In the genomic region with DNA sequence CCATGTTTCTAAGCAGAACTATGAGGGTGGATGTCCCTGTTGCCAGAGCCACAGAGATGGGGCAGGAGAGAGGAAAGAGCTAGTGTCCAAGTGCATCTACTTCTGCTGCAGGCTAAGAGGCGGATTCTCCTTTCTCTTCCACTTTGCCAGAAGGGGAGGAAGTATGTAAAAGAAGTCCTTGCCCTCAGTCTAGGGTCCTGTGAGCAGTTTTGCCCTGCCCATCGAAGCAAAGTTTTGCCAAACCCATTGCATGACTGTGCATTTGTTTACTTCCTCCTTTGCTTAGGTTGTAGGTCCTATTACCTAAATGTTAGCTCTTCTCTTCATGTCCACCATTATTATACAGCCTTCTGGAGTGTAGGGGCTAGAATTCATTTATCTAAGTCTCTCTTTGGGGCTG, we compare ENCODE assay signal across 1 cellular context.
TF ChIP-seq lines count a peak whose summit lies in the region.

No MANE protein-coding gene starts in this region.

TF ChIP-seq in K562, 482 proteins besides CTCF, POLR2A, EP300 and RAD21 (continued from another document):
- TF ChIP-seq ZNF592 (IDR thresholded peaks at IDR 0.05) (peak; percentile 60; the same call in 1 of the 2 replicates), MAFK (IDR thresholded peaks at IDR 0.05; ENCODE audit: low read length) (peak; percentile 73; the same call in 1 of the 2 replicates), NFE2 (IDR thresholded peaks at IDR 0.05; ENCODE audit: low read depth) (peak; percentile 90), ZFPM2 (CRISPR knock-in tag; IDR thresholded peaks at IDR 0.05) (no peak), FOXK2 (conservative IDR thresholded peaks at IDR 0.05 in 1 of 2, IDR thresholded peaks at IDR 0.05 in 1 of 2; ENCODE audit: low read depth in 2 of 2) (no peak)
